In genomic region chr5:60806591-60807243, GRCh38 we compare ENCODE assay signal across 16 cellular contexts. TPM values are rescaled to one million over a fixed set of nuclear protein-coding genes. Genes with fewer than 3 reads are reported as not detected.
DNase-seq lines count a peak whose midpoint lies in the region; ATAC-seq, FAIRE-seq and TF ChIP-seq lines count a peak whose summit lies in the region.
"Had no signal": no experiment of that assay in that cellular context is flagged by ENCODE, and none has a peak within 500 bp of the region (broad histone marks: within the 10 kb centered on the region; RNA-seq: fewer than 3 reads in every experiment).

No MANE protein-coding gene starts in this region.

- H3K4me3 Mint-ChIP-seq in GM23338: no peak overlapping the region
- no peak overlapping the region for H3K4me3 Mint-ChIP-seq in progenitor cell of endocrine pancreas (ENCODE audit: low read depth)
- H3K4me3 Mint-ChIP-seq: CD4-positive, CD25-positive, alpha-beta regulatory T cell had no signal

- H2BK5ac ChIP-seq in H1 (ENCODE audit: low read depth, low read length) (no peak overlapping the region), trophoblast cell (ENCODE audit: low read depth, low read length, poor library complexity) (no peak overlapping the region)

- H3K56ac ChIP-seq in H1 (replicated peaks; ENCODE audit: insufficient read length, low read depth, low read length): no peak overlapping the region

- no peak overlapping the region; the same call in 1 of the 2 replicates for H2AFZ ChIP-seq in GM23338
- H2AFZ ChIP-seq in H1 (ENCODE audit: low read length): no peak overlapping the region
- H2AFZ ChIP-seq in trophoblast cell (ENCODE audit: insufficient read depth, low read length, poor library complexity): no peak overlapping the region

- peak overlapping the region; percentile 64 for H3K27ac ChIP-seq in GM23338 (ENCODE audit: low read depth)
- H3K27ac ChIP-seq in H1 (ENCODE audit: low read depth, low read length): no peak overlapping the region
- H3K27ac ChIP-seq in iPS-18a (ENCODE audit: low read length): no peak overlapping the region
- no peak overlapping the region for H3K27ac ChIP-seq in trophoblast cell (ENCODE audit: low read depth, low read length)
- H3K27ac ChIP-seq: BLaER1 treated with 17β-estradiol and CSF1 and Interleukin-3, amounts not matched to agents 10 nM and 100 nM; HL-60 had no signal

- H3K79me2 ChIP-seq in GM23338 (replicated peaks; ENCODE audit: insufficient read depth) (no peaks in the 10 kb centered on the region), H1 (ENCODE audit: control insufficient read depth in 1 of 2, insufficient read depth in 2 of 2, low read length in 2 of 2) (no peaks in the 10 kb centered on the region), trophoblast cell (ENCODE audit: control insufficient read depth, insufficient read depth, low read length, poor library complexity) (no peaks in the 10 kb centered on the region)

- H2BK20ac ChIP-seq in H1 (ENCODE audit: low read length): no peak overlapping the region

- H3K4me2 ChIP-seq in GM23338: peak overlapping the region; percentile 18
- H3K4me2 ChIP-seq in H1 (ENCODE audit: insufficient read depth in 1 of 2, low read depth in 2 of 2, low read length in 2 of 2): peak overlapping the region in 1 of 2 experiments; percentile 13; a peak in 1 of 4 replicates
- no peak overlapping the region for H3K4me2 ChIP-seq in trophoblast cell (ENCODE audit: low read length)
- H3K4me2 ChIP-seq: BLaER1 treated with 17β-estradiol and CSF1 and Interleukin-3, amounts not matched to agents 10 nM and 100 nM had no signal

- peak; percentile 69 for FAIRE-seq in H1 (lab: Jason Lieb, UNC)
- FAIRE-seq: GM12891 had no signal

- no peaks in the 10 kb centered on the region for H3K23me2 ChIP-seq in H1 (ENCODE audit: low read depth, low read length)

- 37% methylated on average over 5 of the region's 5 CpGs; no CpG with 5 or more reads in 1 of the 2 experiments for WGBS in H1 (ENCODE audit: extremely low coverage in 1 of 2, insufficient coverage in 1 of 2, insufficient read length in 1 of 2, insufficient replicate concordance in 2 of 2, low coverage in 1 of 2, low lambda C conversion rate in 2 of 2, missing lambda C conversion rate in 1 of 2), 2 experiments
- WGBS in trophoblast cell (ENCODE audit: extremely low coverage, insufficient coverage, insufficient read length): no CpG with 5 or more reads among the region's 5 CpGs

- POLR2A ChIA-PET in H1 (lab: Charles Lee; ENCODE audit: partially characterized antibody): interaction anchor here (0.6 to 1.1 kb wide), 4 partner anchors 8 to 38 kb away, joined by 3 to 5 read pairs (median 3); partner anchors contain the start of gene ELOVL7

- H3K14ac ChIP-seq in H1 (ENCODE audit: insufficient read length) (no peak overlapping the region), trophoblast cell (ENCODE audit: low read length) (no peak overlapping the region)

- H3K9ac ChIP-seq in H1 (replicated peaks in 1 of 4; ENCODE audit: extremely low read depth in 1 of 4, low read depth in 3 of 4, low read length in 3 of 4) (no peak overlapping the region), iPS-18a (ENCODE audit: low read length) (no peak overlapping the region), trophoblast cell (ENCODE audit: low read length) (no peak overlapping the region)
- H3K9ac ChIP-seq: BLaER1 treated with 17β-estradiol and CSF1 and Interleukin-3, amounts not matched to agents 10 nM and 100 nM had no signal

- H3K9me3 ChIP-seq in H1 (ENCODE audit: insufficient read depth in 2 of 2, low read depth in 1 of 2, low read length in 1 of 2): no peaks in the 10 kb centered on the region
- peaks cover 3% of the 10 kb centered on the region for H3K9me3 ChIP-seq in iPS-18a (ENCODE audit: control insufficient read depth, low read depth, low read length)
- H3K9me3 ChIP-seq in trophoblast cell (ENCODE audit: insufficient read depth, low read depth, low read length): no peaks in the 10 kb centered on the region
- H3K9me3 ChIP-seq: BLaER1 treated with 17β-estradiol and CSF1 and Interleukin-3, amounts not matched to agents 10 nM and 100 nM had no signal

- CTCF ChIA-PET in H1 (lab: Charles Lee; ENCODE audit: partially characterized antibody): interaction anchor here (0.6 kb wide), 1 partner anchor 14 kb away, joined by 3 read pairs; no protein-coding TSS in a partner anchor

- H2BK12ac ChIP-seq in H1 (ENCODE audit: low read depth, low read length) (no peak overlapping the region), trophoblast cell (ENCODE audit: low read length) (no peak overlapping the region)

- H3K9me3 Mint-ChIP-seq in GM23338 (no peaks in the 10 kb centered on the region), progenitor cell of endocrine pancreas (ENCODE audit: low read depth) (no peaks in the 10 kb centered on the region)

- H3K18ac ChIP-seq in H1 (ENCODE audit: extremely low read depth, low read length) (no peak overlapping the region), trophoblast cell (ENCODE audit: low read length) (no peak overlapping the region)

- TF ChIP-seq CTCF in GM23338 (conservative IDR thresholded peaks at IDR 0.05; ENCODE audit: low read depth in 2 of 2): no peak
- no peak for TF ChIP-seq CTCF in H1 (IDR thresholded peaks at IDR 0.05; ENCODE audit: control extremely low read depth in 1 of 3, insufficient read depth in 1 of 3, low read depth in 1 of 3, low read length in 3 of 3)
- no peak for TF ChIP-seq CTCF in progenitor cell of endocrine pancreas (IDR thresholded peaks at IDR 0.05; ENCODE audit: unreplicated experiment)

- no peaks in the 10 kb centered on the region for H3K9me2 ChIP-seq in GM23338 (ENCODE audit: insufficient read depth)

- H4K91ac ChIP-seq in H1 (replicated peaks; ENCODE audit: insufficient read length, low read length) (no peak overlapping the region), trophoblast cell (ENCODE audit: low read depth, low read length) (no peak overlapping the region)

- H3F3A ChIP-seq in GM23338 (replicated peaks; ENCODE audit: low read depth): no peaks in the 10 kb centered on the region

- H4K8ac ChIP-seq in H1 (ENCODE audit: extremely low read depth, insufficient read depth, low read length) (no peak overlapping the region), trophoblast cell (ENCODE audit: low read depth, low read length) (no peak overlapping the region)

- no peaks in the 10 kb centered on the region for H3K36me3 ChIP-seq in GM23338 (ENCODE audit: insufficient read depth)
- no peaks in the 10 kb centered on the region for H3K36me3 ChIP-seq in H1 (ENCODE audit: control insufficient read depth in 2 of 4, insufficient read depth in 4 of 4, low read length in 3 of 4)
- H3K36me3 ChIP-seq in iPS-18a (ENCODE audit: control insufficient read depth, low read depth, low read length): no peaks in the 10 kb centered on the region
- H3K36me3 ChIP-seq in trophoblast cell (ENCODE audit: control insufficient read depth in 1 of 2, insufficient read depth in 2 of 2, low read length in 2 of 2): no peaks in the 10 kb centered on the region
- H3K36me3 ChIP-seq: BLaER1 treated with 17β-estradiol and CSF1 and Interleukin-3, amounts not matched to agents 10 nM and 100 nM had no signal

- H3K27ac Mint-ChIP-seq in GM23338: peak overlapping the region; percentile 37; the same call in 1 of the 2 replicates
- peak overlapping the region; percentile 53 for H3K27ac Mint-ChIP-seq in progenitor cell of endocrine pancreas
- H3K27ac Mint-ChIP-seq: CD4-positive, CD25-positive, alpha-beta regulatory T cell had no signal

- no peak for TF ChIP-seq POLR2A in H1 (IDR thresholded peaks at IDR 0.05; ENCODE audit: control extremely low read depth in 1 of 2, low read depth in 2 of 2, low read length in 2 of 2)

- H2AK5ac ChIP-seq in H1 (ENCODE audit: low read depth, low read length) (no peak overlapping the region), trophoblast cell (ENCODE audit: low read length) (no peak overlapping the region)

- H3K27me3 Mint-ChIP-seq in GM23338 (ENCODE audit: insufficient read depth, low read depth, poor library complexity) (peaks cover 4% of the 10 kb centered on the region), progenitor cell of endocrine pancreas (no peaks in the 10 kb centered on the region)
- H3K27me3 Mint-ChIP-seq: CD4-positive, CD25-positive, alpha-beta regulatory T cell had no signal

- H2BK15ac ChIP-seq in H1 (ENCODE audit: low read length): no peak overlapping the region

- H4K12ac ChIP-seq in trophoblast cell (ENCODE audit: low read depth, low read length): no peak overlapping the region

- H3K4ac ChIP-seq in H1 (replicated peaks; ENCODE audit: insufficient read length, low read depth, low read length) (no peak overlapping the region), trophoblast cell (ENCODE audit: low read depth, low read length) (no peak overlapping the region)

- no peak overlapping the region for H2BK120ac ChIP-seq in H1 (replicated peaks; ENCODE audit: low read depth, low read length)
- no peak overlapping the region for H2BK120ac ChIP-seq in trophoblast cell (ENCODE audit: insufficient read depth, low read length, poor library complexity)

- H3K79me1 ChIP-seq in H1 (ENCODE audit: low read depth, low read length) (no peaks in the 10 kb centered on the region), trophoblast cell (ENCODE audit: low read length) (no peaks in the 10 kb centered on the region)

- H3K27me3 ChIP-seq in GM23338 (ENCODE audit: insufficient read depth): no peaks in the 10 kb centered on the region
- no peaks in the 10 kb centered on the region for H3K27me3 ChIP-seq in H1 (replicated peaks in 1 of 4; ENCODE audit: control insufficient read depth in 3 of 4, extremely low read depth in 1 of 4, insufficient read depth in 3 of 4, low read length in 3 of 4)
- H3K27me3 ChIP-seq in iPS-18a (ENCODE audit: control insufficient read depth, insufficient read depth, low read length): no peaks in the 10 kb centered on the region
- H3K27me3 ChIP-seq in trophoblast cell (ENCODE audit: insufficient read depth, low read length): no peaks in the 10 kb centered on the region
- H3K27me3 ChIP-seq: BLaER1 treated with 17β-estradiol and CSF1 and Interleukin-3, amounts not matched to agents 10 nM and 100 nM had no signal

- no peak for TF ChIP-seq EP300 in H1 (IDR thresholded peaks at IDR 0.05; ENCODE audit: borderline replicate concordance in 1 of 2, low read depth in 2 of 2, low read length in 2 of 2)

- H3K36me3 Mint-ChIP-seq in GM23338 (ENCODE audit: low read depth): 0 out of 3 replicates have a peak, but pooled peaks cover 3% of the 10 kb centered on the region
- peaks cover 1% of the 10 kb centered on the region for H3K36me3 Mint-ChIP-seq in progenitor cell of endocrine pancreas (ENCODE audit: insufficient read depth)
- H3K36me3 Mint-ChIP-seq: CD4-positive, CD25-positive, alpha-beta regulatory T cell had no signal

- H4K20me1 ChIP-seq in GM23338 (replicated peaks; ENCODE audit: insufficient read depth) (no peaks in the 10 kb centered on the region), H1 (replicated peaks in 1 of 2; ENCODE audit: control insufficient read depth in 1 of 2, insufficient read depth in 2 of 2, low read length in 2 of 2) (no peaks in the 10 kb centered on the region)
- H4K20me1 ChIP-seq: BLaER1 treated with 17β-estradiol and CSF1 and Interleukin-3, amounts not matched to agents 10 nM and 100 nM had no signal

- peak; percentile 58 for DNase-seq in GM23338 (ENCODE audit: low spot score)
- no peak for DNase-seq in H1 (ENCODE audit: low read depth in 1 of 2, low spot score in 2 of 2)
- DNase-seq in progenitor cell of endocrine pancreas (ENCODE audit: low spot score, unreplicated experiment): no peak
- no peak for DNase-seq in trophoblast cell
- no peak for DNase-seq in EL
- DNase-seq: 8988T; ACHN; CD4-positive, CD25-positive, alpha-beta regulatory T cell; DMS53; GOT3 had no signal

- H4K5ac ChIP-seq in H1 (ENCODE audit: insufficient read length, low read depth, low read length): no peak overlapping the region

- H3K4me1 Mint-ChIP-seq in GM23338 (peaks cover 29% of the 10 kb centered on the region), progenitor cell of endocrine pancreas (ENCODE audit: low read depth) (peaks cover 7% of the 10 kb centered on the region)
- H3K4me1 Mint-ChIP-seq: CD4-positive, CD25-positive, alpha-beta regulatory T cell had no signal

- TF ChIP-seq RAD21 in H1 (IDR thresholded peaks at IDR 0.05 in 1 of 2, conservative IDR thresholded peaks at IDR 0.05 in 1 of 2; ENCODE audit: low read depth in 2 of 2, low read length in 2 of 2): no peak

- H3K4me3 ChIP-seq in GM23338 (0 out of 2 replicates have a peak overlapping the region, but pooled peaks have one; percentile 0), H1 (ENCODE audit: extremely low read depth in 1 of 4, insufficient read depth in 2 of 4, low read depth in 3 of 4, low read length in 4 of 4) (no peak overlapping the region), iPS-18a (ENCODE audit: low read length) (peak overlapping the region; percentile 6), trophoblast cell (ENCODE audit: low read depth, low read length) (no peak overlapping the region)
- H3K4me3 ChIP-seq: BLaER1 treated with 17β-estradiol and CSF1 and Interleukin-3, amounts not matched to agents 10 nM and 100 nM had no signal

- H3K4me1 ChIP-seq in GM23338 (ENCODE audit: insufficient read depth): peaks cover 12% of the 10 kb centered on the region; the same call in 1 of the 2 replicates
- peaks cover 0 to 5% (median 2%) of the 10 kb centered on the region in 4 experiments; a peak in 1 of 7 replicates for H3K4me1 ChIP-seq in H1 (replicated peaks in 1 of 4; ENCODE audit: control insufficient read depth in 3 of 4, insufficient read depth in 4 of 4, low read length in 3 of 4)
- peaks cover 15% of the 10 kb centered on the region for H3K4me1 ChIP-seq in iPS-18a (ENCODE audit: control insufficient read depth, low read depth, low read length)
- H3K4me1 ChIP-seq in trophoblast cell (ENCODE audit: control insufficient read depth in 1 of 2, insufficient read depth in 2 of 2, low read length in 2 of 2): no peaks in the 10 kb centered on the region

- ATAC-seq in GM23338 (peak; percentile 92), GM21825 (IDR thresholded peaks at IDR 0.05; ENCODE audit: unreplicated experiment) (no peak)
- ATAC-seq: HCT116 had no signal

- H3K23ac ChIP-seq in H1 (ENCODE audit: insufficient read length) (no peak overlapping the region), trophoblast cell (ENCODE audit: low read length) (no peak overlapping the region)

RNA-seq across cellular contexts. Expression of gene ELOVL7, which starts 37.4 kb away (rescaled TPM):
- 6.5 and 7.0 TPM in 2 replicates for total RNA-seq in GM23338 (2014; rRNA removed; shearing (Covaris generic))
- polyA plus RNA-seq in GM23338 (2016; fragmentation: Nextera tagmentation; extraction: Ambion mirVana) (2.3 and 2.9 TPM in 2 replicates), H1 (2011; rRNA removed) (2.5 and 3.1 TPM in 2 replicates)
- 5.1 and 6.5 TPM in 2 replicates for total RNA-seq in H1 (2021; fragmentation: NEBNext Ultra II Directional; extraction: Animal tissue kit (Norgen Biotek cat#: 25700))
- polyA plus RNA-seq in H1 (2011; cell fraction: cytosol; rRNA removed): 3.6 TPM
- 3.9 TPM for polyA plus RNA-seq in H1 (2011; cell fraction: nucleus; rRNA removed)
- polyA plus RNA-seq in H1 (2012, experiment 1 of 2): 3.7 to 6.3 TPM (median 4.5 TPM) in 4 replicates
- polyA plus RNA-seq in H1 (2012, experiment 2 of 2): 0.34 TPM
- 7.2 TPM for polyA plus RNA-seq in H1 (2013, experiment 1 of 2)
- 7.4 TPM for polyA plus RNA-seq in H1 (2013, experiment 2 of 2)
- polyA minus RNA-seq in H1 (2011; rRNA and poly(A)+ RNA removed): 8.9 and 12.9 TPM in 2 replicates
- polyA minus RNA-seq in H1 (2011; cell fraction: cytosol; rRNA and poly(A)+ RNA removed): 5.9 TPM
- 8.2 TPM for polyA minus RNA-seq in H1 (2011; cell fraction: nucleus; rRNA and poly(A)+ RNA removed)
- 14.5 and 18.0 TPM in 2 replicates for total RNA-seq in progenitor cell of endocrine pancreas
- polyA plus RNA-seq in trophoblast cell (2013): 3.5 and 3.8 TPM in 2 replicates
- polyA plus RNA-seq: CD4-positive, CD25-positive, alpha-beta regulatory T cell had no signal

Comparison
In these comparisons a context has a peak if more than half of its experiments do, and no peak if none do; other contexts are left out.
1. H3K4me3 ChIP-seq: peak in GM23338 (single experiment) and iPS-18a (single experiment); none in H1 (0 of 4) and trophoblast cell (single experiment).